ENCODE assay signal across 9 cellular contexts in genomic region chr2:120741514-120742448, GRCh38. TPM values are rescaled to one million over a fixed set of nuclear protein-coding genes. Genes with fewer than 3 reads are reported as not detected.
DNase-seq lines count a peak whose midpoint lies in the region; ATAC-seq, FAIRE-seq and TF ChIP-seq lines count a peak whose summit lies in the region.
"Had no signal": no experiment of that assay in that cellular context is flagged by ENCODE, and none has a peak within 500 bp of the region (broad histone marks: within the 10 kb centered on the region; RNA-seq: fewer than 3 reads in every experiment).

No MANE protein-coding gene starts in this region.

- H4K20me1 ChIP-seq in HCT116 (ENCODE audit: insufficient read depth) (no peaks in the 10 kb centered on the region), K562 (replicated peaks; ENCODE audit: control insufficient read depth, insufficient read depth, low read length) (no peaks in the 10 kb centered on the region; the same call in 1 of the 2 replicates), smooth muscle cell (ENCODE audit: low read depth) (peaks cover 27% of the 10 kb centered on the region)

- H3K27me3 Mint-ChIP-seq in activated T-cell treated with anti-CD3 and anti-CD28 coated beads, Interleukin-2, amount 50 U/mL, for 24 hours, result peaks cover 72% of the 10 kb centered on the region

- TF ChIP-seq CTCF in HCT116 (IDR thresholded peaks at IDR 0.05 in 2 of 3, conservative IDR thresholded peaks at IDR 0.05 in 1 of 3; ENCODE audit: borderline replicate concordance in 1 of 3, insufficient read depth in 1 of 3, low read depth in 2 of 3, low read length in 2 of 3) (no peak), K562 (IDR thresholded peaks at IDR 0.05 in 2 of 3, conservative IDR thresholded peaks at IDR 0.05 in 1 of 3; ENCODE audit: insufficient read depth in 2 of 3, low read depth in 1 of 3, low read length in 3 of 3) (no peak), smooth muscle cell (IDR thresholded peaks at IDR 0.05; ENCODE audit: borderline replicate concordance, insufficient read depth, poor library complexity, severe bottlenecking) (no peak)

- no peak overlapping the region for H3K4me3 Mint-ChIP-seq in activated T-cell treated with anti-CD3 and anti-CD28 coated beads, Interleukin-2, amount 50 U/mL, for 24 hours

- no peaks in the 10 kb centered on the region for H3K9me3 Mint-ChIP-seq in activated T-cell treated with anti-CD3 and anti-CD28 coated beads, Interleukin-2, amount 50 U/mL, for 24 hours

- POLR2A ChIA-PET in HCT116 (lab: Charles Lee) (no interaction called here), K562 (lab: Yijun Ruan, JAX) (no interaction called here)

- 14% methylated on average over 35 of the region's 80 CpGs for WGBS in K562 (ENCODE audit: insufficient coverage, low coverage, missing lambda C conversion rate)
- WGBS in smooth muscle cell (ENCODE audit: low lambda C conversion rate), result 3% methylated on average over 71 of the region's 80 CpGs

- RAD21 ChIA-PET in HCT116 (lab: Charles Lee; ENCODE audit: low non-redundant PET in 1 of 2, low total read pairs in 2 of 2, uncharacterized antibody in 2 of 2, unreplicated experiment in 2 of 2), result no interaction called here

- TF ChIP-seq EP300 in K562 (IDR thresholded peaks at IDR 0.05; ENCODE audit: low read length), result no peak

- H3K9me2 ChIP-seq in HCT116 (ENCODE audit: insufficient read depth), result no peaks in the 10 kb centered on the region

- no peak overlapping the region for H3K9ac ChIP-seq in HCT116 (ENCODE audit: low read length)
- no peak overlapping the region for H3K9ac ChIP-seq in K562 (ENCODE audit: insufficient read depth in 1 of 2, low read depth in 2 of 2, low read length in 2 of 2)
- peak overlapping the region; percentile 81 for H3K9ac ChIP-seq in smooth muscle cell (ENCODE audit: low read depth)

- no peak for TF ChIP-seq POLR2A in HCT116 (IDR thresholded peaks at IDR 0.05; ENCODE audit: borderline replicate concordance, extremely low read depth, insufficient read depth, insufficient read length)
- no peak for TF ChIP-seq POLR2A in K562 (conservative IDR thresholded peaks at IDR 0.05)

- CTCF ChIA-PET in HCT116 (lab: Charles Lee) (no interaction called here), K562 (lab: Yijun Ruan, JAX; ENCODE audit: low intra/inter-chr PET ratio) (no interaction called here)

- DNase-seq in HCT116 (ENCODE audit: low read depth, low spot score) (no peak), K562 (ENCODE audit: extremely low read depth in 1 of 4, low spot score in 3 of 4) (no peak), iPS-NIHi11 (ENCODE audit: low spot score) (peak; percentile 55), smooth muscle cell (lab: John Stamatoyannopoulos, UW; ENCODE audit: unreplicated experiment) (no peak)
- no peak for DNase-seq in activated T-cell treated with anti-CD3 and anti-CD28 coated beads, Interleukin-2, amount 50 U/mL, for 24 hours
- DNase-seq: activated naive CD4-positive, alpha-beta T cell had no signal

- no peak overlapping the region for H3K27ac ChIP-seq in HCT116 (ENCODE audit: low read depth, low read length)
- H3K27ac ChIP-seq in K562 (ENCODE audit: extremely low read depth, low read depth, low read length), result no peak overlapping the region
- peak overlapping the region; percentile 87 for H3K27ac ChIP-seq in smooth muscle cell (ENCODE audit: low read depth)

- TF ChIP-seq RAD21 in HCT116 (IDR thresholded peaks at IDR 0.05; ENCODE audit: low read depth), result no peak
- TF ChIP-seq RAD21 in K562 (CRISPR knock-in tag; conservative IDR thresholded peaks at IDR 0.05 in 1 of 2, IDR thresholded peaks at IDR 0.05 in 1 of 2), result no peak

- H3F3A ChIP-seq in smooth muscle cell (ENCODE audit: low read depth), result peaks cover 6% of the 10 kb centered on the region

- H3K9me3 ChIP-seq in HCT116 (ENCODE audit: control insufficient read depth in 1 of 2, insufficient read depth in 1 of 2, low read depth in 1 of 2, low read length in 2 of 2), result no peaks in the 10 kb centered on the region
- H3K9me3 ChIP-seq in K562 (replicated peaks; ENCODE audit: control insufficient read depth, insufficient read depth, low read depth, low read length), result no peaks in the 10 kb centered on the region
- H3K9me3 ChIP-seq in smooth muscle cell (replicated peaks; ENCODE audit: low read depth), result no peaks in the 10 kb centered on the region

- no TSS peak for BruUV-seq in HCT116 (replicated peaks; lab: Mats Ljungman, UMichigan)
- no TSS peak for BruUV-seq in K562 (replicated peaks; lab: Mats Ljungman, UMichigan)

- no peak overlapping the region for H2AFZ ChIP-seq in HCT116 (ENCODE audit: low read depth, low read length, poor library complexity, severe bottlenecking)
- H2AFZ ChIP-seq in K562 (ENCODE audit: low read depth, low read length), result no peak overlapping the region
- peak overlapping the region; percentile 67 for H2AFZ ChIP-seq in smooth muscle cell (ENCODE audit: low read depth)

- H3K79me2 ChIP-seq in HCT116 (ENCODE audit: insufficient read depth, low read length), result no peaks in the 10 kb centered on the region
- no peaks in the 10 kb centered on the region for H3K79me2 ChIP-seq in K562 (ENCODE audit: control insufficient read depth, insufficient read depth, low read length)
- H3K79me2 ChIP-seq in smooth muscle cell (ENCODE audit: low read depth), result peaks cover 90% of the 10 kb centered on the region

- H3K27me3 ChIP-seq in HCT116 (ENCODE audit: insufficient read depth, low read length) (peaks cover 8% of the 10 kb centered on the region; the same call in 1 of the 2 replicates), K562 (ENCODE audit: control insufficient read depth in 2 of 2, insufficient read depth in 2 of 2, low read length in 2 of 2) (peaks cover 47 to 73% of the 10 kb centered on the region in 2 experiments; a peak in 4 of 5 replicates), smooth muscle cell (ENCODE audit: low read depth) (no peaks in the 10 kb centered on the region)

- H3K4me1 ChIP-seq in HCT116 (ENCODE audit: control insufficient read depth in 1 of 2, insufficient read depth in 2 of 2, low read length in 2 of 2), result peaks cover 11 to 33% of the 10 kb centered on the region in 2 experiments
- H3K4me1 ChIP-seq in K562 (replicated peaks in 1 of 2; ENCODE audit: control insufficient read depth in 2 of 2, insufficient read depth in 2 of 2, low read length in 2 of 2), result peaks cover 0 to 5% of the 10 kb centered on the region in 2 experiments; a peak in 1 of 5 replicates
- peaks cover 47% of the 10 kb centered on the region for H3K4me1 ChIP-seq in smooth muscle cell (ENCODE audit: low read depth)

- H3K4me3 ChIP-seq in HCT116 (replicated peaks in 1 of 2; ENCODE audit: low read depth in 1 of 2, low read length in 2 of 2), result peak overlapping the region; percentile 20 to 39; a peak in 2 of 4 replicates
- no peak overlapping the region for H3K4me3 ChIP-seq in K562
- H3K4me3 ChIP-seq in smooth muscle cell, result peak overlapping the region; percentile 48

- in situ Hi-C loops in K562 (cut with MboI), result no loop called here

- no peak for ATAC-seq in HCT116
- no peak for ATAC-seq in K562
- ATAC-seq in HG03469 (IDR thresholded peaks at IDR 0.05; ENCODE audit: unreplicated experiment), result no peak
- no peak for ATAC-seq in esophagus mucosa
- no peak for ATAC-seq in HG03521 (IDR thresholded peaks at IDR 0.05; ENCODE audit: unreplicated experiment)

- no peaks in the 10 kb centered on the region for H3K36me3 Mint-ChIP-seq in activated T-cell treated with anti-CD3 and anti-CD28 coated beads, Interleukin-2, amount 50 U/mL, for 24 hours (ENCODE audit: low read depth)

- intact Hi-C loops in HCT116 (cut with micrococcal nuclease), result no loop called here
- intact Hi-C loops in K562 (cut with micrococcal nuclease), result no loop called here

- FAIRE-seq in K562 (lab: Jason Lieb, UNC), result no peak

- H3K4me1 Mint-ChIP-seq in activated T-cell treated with anti-CD3 and anti-CD28 coated beads, Interleukin-2, amount 50 U/mL, for 24 hours (ENCODE audit: low read depth), result peaks cover 7% of the 10 kb centered on the region

- no peaks in the 10 kb centered on the region for H3K9me1 ChIP-seq in K562 (ENCODE audit: control insufficient read depth, insufficient read depth, low read length)

- no peak overlapping the region for H3K27ac Mint-ChIP-seq in activated T-cell treated with anti-CD3 and anti-CD28 coated beads, Interleukin-2, amount 50 U/mL, for 24 hours

- no peaks in the 10 kb centered on the region for H3K36me3 ChIP-seq in HCT116 (ENCODE audit: control insufficient read depth in 1 of 2, insufficient read depth in 2 of 2, low read length in 2 of 2)
- H3K36me3 ChIP-seq in K562 (ENCODE audit: control insufficient read depth, insufficient read depth, low read length), result no peaks in the 10 kb centered on the region
- no peaks in the 10 kb centered on the region for H3K36me3 ChIP-seq in smooth muscle cell (ENCODE audit: low read depth)

- H3K4me2 ChIP-seq in HCT116 (ENCODE audit: low read length) (peak overlapping the region; percentile 65), K562 (ENCODE audit: insufficient read depth, low read length) (no peak overlapping the region), smooth muscle cell (peak overlapping the region; percentile 100)

RNA-seq across cellular contexts. Expression of gene GLI2, which starts 6.1 kb away (rescaled TPM):
- total RNA-seq in HCT116 (2021; ENCODE audit: unreplicated experiment) (3.4 TPM), K562 (2014; rRNA removed) (not detected in 2 replicates), K562 (2014; rRNA removed; fragmentation: Illumina TruSeq; extraction: Trizol) (not detected in 2 replicates), K562 (2015; rRNA removed; fragmentation: Illumina TruSeq; extraction: Trizol) (not detected in 2 replicates), K562 (2021) (0.24 TPM in 1 of 2 replicates, not detected in the other), smooth muscle cell (10.4 and 10.6 TPM in 2 replicates), esophagus mucosa (0.72 TPM)
- 1.1 and 1.7 TPM in 2 replicates for polyA plus RNA-seq in HCT116 (2012)
- total RNA-seq in K562 (2011; cell fraction: chromatin; rRNA removed; ENCODE audit: low replicate concordance), result not detected in 2 replicates
- total RNA-seq in K562 (2011; cell fraction: nucleolus; rRNA removed), result not detected in 2 replicates
- total RNA-seq in K562 (2011; cell fraction: nucleoplasm; rRNA removed), result not detected in 2 replicates
- polyA plus RNA-seq in K562 (2011; rRNA removed) (not detected in 2 replicates), K562 (2014; fragmentation: Illumina TruSeq; extraction: Trizol) (not detected in 2 replicates), K562 (2014; fragmentation: Nextera tagmentation; extraction: Ambion mirVana) (not detected), K562 (2014; rRNA removed) (not detected in 2 replicates), smooth muscle cell (9.4 and 10.4 TPM in 2 replicates)
- polyA plus RNA-seq in K562 (2011; cell fraction: cytosol; rRNA removed), result not detected in 2 replicates
- polyA plus RNA-seq in K562 (2011; cell fraction: nucleus; rRNA removed), result not detected in 2 replicates
- 0.06 TPM in 1 of 2 replicates, not detected in the other for polyA plus RNA-seq in K562 (2012)
- polyA minus RNA-seq in K562 (2011; rRNA and poly(A)+ RNA removed), result not detected in 2 replicates
- not detected in 2 replicates for polyA minus RNA-seq in K562 (2011; cell fraction: cytosol; rRNA and poly(A)+ RNA removed)
- polyA minus RNA-seq in K562 (2011; cell fraction: nucleus; rRNA and poly(A)+ RNA removed), result not detected in 2 replicates
